ENCODE assay signal across 1 cellular context in the genomic region with DNA sequence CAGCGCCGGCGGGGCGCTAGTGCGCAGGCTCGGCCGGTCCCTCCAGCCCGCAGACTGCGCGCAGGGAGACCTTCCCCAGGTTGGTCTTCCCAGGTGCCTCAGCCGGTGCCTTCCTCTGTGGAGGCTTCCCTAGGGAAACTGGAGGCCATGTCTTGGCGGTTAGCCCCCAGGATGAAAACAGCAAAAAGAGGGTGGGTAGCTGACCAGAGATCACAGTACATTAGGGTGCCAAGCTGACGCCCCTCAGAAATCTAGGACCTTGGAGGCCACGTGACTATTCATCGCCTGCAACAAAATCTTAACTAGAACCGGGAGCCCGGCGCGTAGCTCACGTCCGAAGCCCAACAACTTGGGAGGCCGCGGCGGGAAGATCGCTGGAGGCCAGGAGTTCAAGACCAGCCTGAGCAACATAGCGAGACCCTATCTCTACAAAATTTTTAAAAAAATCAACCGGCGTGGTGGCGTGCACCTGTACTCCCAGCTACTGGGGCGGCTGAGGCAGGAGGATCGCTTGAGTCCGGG.
A peak's percentile ranks its signal among the peaks of the same experiment; 100 is the strongest.
TF ChIP-seq lines count a peak whose summit lies in the region.

No MANE protein-coding gene starts in this region.

TF ChIP-seq in K562, 482 proteins besides CTCF, POLR2A, EP300 and RAD21 (continued from another document and continues in another):
- TF ChIP-seq, protein P1, sequence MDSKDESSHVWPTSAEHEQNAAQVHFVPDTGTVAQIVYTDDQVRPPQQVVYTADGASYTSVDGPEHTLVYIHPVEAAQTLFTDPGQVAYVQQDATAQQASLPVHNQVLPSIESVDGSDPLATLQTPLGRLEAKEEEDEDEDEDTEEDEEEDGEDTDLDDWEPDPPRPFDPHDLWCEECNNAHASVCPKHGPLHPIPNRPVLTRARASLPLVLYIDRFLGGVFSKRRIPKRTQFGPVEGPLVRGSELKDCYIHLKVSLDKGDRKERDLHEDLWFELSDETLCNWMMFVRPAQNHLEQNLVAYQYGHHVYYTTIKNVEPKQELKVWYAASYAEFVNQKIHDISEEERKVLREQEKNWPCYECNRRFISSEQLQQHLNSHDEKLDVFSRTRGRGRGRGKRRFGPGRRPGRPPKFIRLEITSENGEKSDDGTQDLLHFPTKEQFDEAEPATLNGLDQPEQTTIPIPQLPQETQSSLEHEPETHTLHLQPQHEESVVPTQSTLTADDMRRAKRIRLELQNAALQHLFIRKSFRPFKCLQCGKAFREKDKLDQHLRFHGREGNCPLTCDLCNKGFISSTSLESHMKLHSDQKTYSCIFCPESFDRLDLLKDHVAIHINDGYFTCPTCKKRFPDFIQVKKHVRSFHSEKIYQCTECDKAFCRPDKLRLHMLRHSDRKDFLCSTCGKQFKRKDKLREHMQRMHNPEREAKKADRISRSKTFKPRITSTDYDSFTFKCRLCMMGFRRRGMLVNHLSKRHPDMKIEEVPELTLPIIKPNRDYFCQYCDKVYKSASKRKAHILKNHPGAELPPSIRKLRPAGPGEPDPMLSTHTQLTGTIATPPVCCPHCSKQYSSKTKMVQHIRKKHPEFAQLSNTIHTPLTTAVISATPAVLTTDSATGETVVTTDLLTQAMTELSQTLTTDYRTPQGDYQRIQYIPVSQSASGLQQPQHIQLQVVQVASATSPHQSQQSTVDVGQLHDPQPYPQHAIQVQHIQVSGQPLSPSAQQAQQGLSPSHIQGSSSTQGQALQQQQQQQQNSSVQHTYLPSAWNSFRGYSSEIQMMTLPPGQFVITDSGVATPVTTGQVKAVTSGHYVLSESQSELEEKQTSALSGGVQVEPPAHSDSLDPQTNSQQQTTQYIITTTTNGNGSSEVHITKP (IDR thresholded peaks at IDR 0.05; ENCODE audit: partially characterized antibody), result peak; percentile 96
- TF ChIP-seq FOSL1 (tag; conservative IDR thresholded peaks at IDR 0.05) (no peak), PTBP1 (IDR thresholded peaks at IDR 0.05; ENCODE audit: low read depth, low read length) (0 out of 2 replicates have a peak, but pooled peaks have one; percentile 20), PRMT5 (CRISPR knock-in tag; IDR thresholded peaks at IDR 0.05) (no peak), MAFG (tag; conservative IDR thresholded peaks at IDR 0.05) (no peak), RAD51 (IDR thresholded peaks at IDR 0.05; ENCODE audit: borderline replicate concordance, low read depth) (peak; percentile 91), U2AF1 (optimal IDR thresholded peaks at IDR 0.05; ENCODE audit: low read depth, low read length) (no peak), TCF3 (CRISPR knock-in tag; IDR thresholded peaks at IDR 0.05) (no peak), KDM5B (IDR thresholded peaks at IDR 0.05; ENCODE audit: insufficient replicate concordance, low read depth, low read length) (peak; percentile 53), ELF1 (tag; IDR thresholded peaks at IDR 0.05) (peak; percentile 32; the same call in 1 of the 2 replicates), ELF4 (CRISPR knock-in tag; IDR thresholded peaks at IDR 0.05) (no peak), LEF1 (IDR thresholded peaks at IDR 0.05) (no peak), ELF2 (CRISPR knock-in tag; IDR thresholded peaks at IDR 0.05) (no peak), ETS2 (tag; IDR thresholded peaks at IDR 0.05; ENCODE audit: borderline replicate concordance, poor library complexity, severe bottlenecking) (no peak), BCOR (IDR thresholded peaks at IDR 0.05) (0 out of 2 replicates have a peak, but pooled peaks have one; percentile 11), ZBED1 (IDR thresholded peaks at IDR 0.05) (peak; percentile 9; the same call in 1 of the 2 replicates), ZNF23 (CRISPR knock-in tag; IDR thresholded peaks at IDR 0.05) (0 out of 2 replicates have a peak, but pooled peaks have one; percentile 18), FOXK2 (conservative IDR thresholded peaks at IDR 0.05 in 1 of 2, IDR thresholded peaks at IDR 0.05 in 1 of 2; ENCODE audit: low read depth in 2 of 2) (0 out of 4 replicates have a peak, but pooled peaks of 1 of the 2 experiments have one; percentile 13), KLF13 (tag; IDR thresholded peaks at IDR 0.05; ENCODE audit: borderline replicate concordance, low read depth) (no peak), PHF8 (IDR thresholded peaks at IDR 0.05; ENCODE audit: borderline replicate concordance, low read length) (peak; percentile 41; the same call in 1 of the 2 replicates), BHLHE40 (IDR thresholded peaks at IDR 0.05; ENCODE audit: low read length) (peak; percentile 2; the same call in 1 of the 2 replicates), GABPA (tag; conservative IDR thresholded peaks at IDR 0.05; ENCODE audit: low read depth) (peak; percentile 84), ATF7 (IDR thresholded peaks at IDR 0.05) (peak; percentile 62; the same call in 1 of the 2 replicates), CBFA2T2 (conservative IDR thresholded peaks at IDR 0.05) (peak; percentile 49), SMAD1 (IDR thresholded peaks at IDR 0.05; ENCODE audit: low read depth, low read length, partially characterized antibody) (no peak), FOXA1 (IDR thresholded peaks at IDR 0.05; ENCODE audit: borderline replicate concordance) (no peak), DIDO1 (tag; IDR thresholded peaks at IDR 0.05; ENCODE audit: low read depth) (no peak), ZNF232 (CRISPR knock-in tag; IDR thresholded peaks at IDR 0.05) (no peak), ZBTB7A (IDR thresholded peaks at IDR 0.05; ENCODE audit: borderline replicate concordance, control insufficient read depth, low read depth, low read length) (peak; percentile 10; the same call in 1 of the 2 replicates), RBFOX2 (IDR thresholded peaks at IDR 0.05; ENCODE audit: low read depth, low read length) (no peak), POLR2AphosphoS5 (IDR thresholded peaks at IDR 0.05; ENCODE audit: control insufficient read depth, insufficient read depth, low read depth, low read length) (peak; percentile 0; the same call in 1 of the 2 replicates), TEAD4 (IDR thresholded peaks at IDR 0.05; ENCODE audit: low read length) (0 out of 2 replicates have a peak, but pooled peaks have one; percentile 4), TEAD4 (CRISPR knock-in tag; IDR thresholded peaks at IDR 0.05; ENCODE audit: borderline replicate concordance) (no peak)
- TF ChIP-seq, protein P2, sequence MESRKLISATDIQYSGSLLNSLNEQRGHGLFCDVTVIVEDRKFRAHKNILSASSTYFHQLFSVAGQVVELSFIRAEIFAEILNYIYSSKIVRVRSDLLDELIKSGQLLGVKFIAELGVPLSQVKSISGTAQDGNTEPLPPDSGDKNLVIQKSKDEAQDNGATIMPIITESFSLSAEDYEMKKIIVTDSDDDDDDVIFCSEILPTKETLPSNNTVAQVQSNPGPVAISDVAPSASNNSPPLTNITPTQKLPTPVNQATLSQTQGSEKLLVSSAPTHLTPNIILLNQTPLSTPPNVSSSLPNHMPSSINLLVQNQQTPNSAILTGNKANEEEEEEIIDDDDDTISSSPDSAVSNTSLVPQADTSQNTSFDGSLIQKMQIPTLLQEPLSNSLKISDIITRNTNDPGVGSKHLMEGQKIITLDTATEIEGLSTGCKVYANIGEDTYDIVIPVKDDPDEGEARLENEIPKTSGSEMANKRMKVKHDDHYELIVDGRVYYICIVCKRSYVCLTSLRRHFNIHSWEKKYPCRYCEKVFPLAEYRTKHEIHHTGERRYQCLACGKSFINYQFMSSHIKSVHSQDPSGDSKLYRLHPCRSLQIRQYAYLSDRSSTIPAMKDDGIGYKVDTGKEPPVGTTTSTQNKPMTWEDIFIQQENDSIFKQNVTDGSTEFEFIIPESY (CRISPR knock-in tag; IDR thresholded peaks at IDR 0.05), result peak; percentile 89
- TF ChIP-seq, protein P3, sequence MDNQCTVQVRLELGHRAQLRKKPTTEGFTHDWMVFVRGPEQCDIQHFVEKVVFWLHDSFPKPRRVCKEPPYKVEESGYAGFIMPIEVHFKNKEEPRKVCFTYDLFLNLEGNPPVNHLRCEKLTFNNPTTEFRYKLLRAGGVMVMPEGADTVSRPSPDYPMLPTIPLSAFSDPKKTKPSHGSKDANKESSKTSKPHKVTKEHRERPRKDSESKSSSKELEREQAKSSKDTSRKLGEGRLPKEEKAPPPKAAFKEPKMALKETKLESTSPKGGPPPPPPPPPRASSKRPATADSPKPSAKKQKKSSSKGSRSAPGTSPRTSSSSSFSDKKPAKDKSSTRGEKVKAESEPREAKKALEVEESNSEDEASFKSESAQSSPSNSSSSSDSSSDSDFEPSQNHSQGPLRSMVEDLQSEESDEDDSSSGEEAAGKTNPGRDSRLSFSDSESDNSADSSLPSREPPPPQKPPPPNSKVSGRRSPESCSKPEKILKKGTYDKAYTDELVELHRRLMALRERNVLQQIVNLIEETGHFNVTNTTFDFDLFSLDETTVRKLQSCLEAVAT (IDR thresholded peaks at IDR 0.05), result peak in 1 of 2 experiments; percentile 49; a peak in 1 of 4 replicates
- TF ChIP-seq, protein P4, sequence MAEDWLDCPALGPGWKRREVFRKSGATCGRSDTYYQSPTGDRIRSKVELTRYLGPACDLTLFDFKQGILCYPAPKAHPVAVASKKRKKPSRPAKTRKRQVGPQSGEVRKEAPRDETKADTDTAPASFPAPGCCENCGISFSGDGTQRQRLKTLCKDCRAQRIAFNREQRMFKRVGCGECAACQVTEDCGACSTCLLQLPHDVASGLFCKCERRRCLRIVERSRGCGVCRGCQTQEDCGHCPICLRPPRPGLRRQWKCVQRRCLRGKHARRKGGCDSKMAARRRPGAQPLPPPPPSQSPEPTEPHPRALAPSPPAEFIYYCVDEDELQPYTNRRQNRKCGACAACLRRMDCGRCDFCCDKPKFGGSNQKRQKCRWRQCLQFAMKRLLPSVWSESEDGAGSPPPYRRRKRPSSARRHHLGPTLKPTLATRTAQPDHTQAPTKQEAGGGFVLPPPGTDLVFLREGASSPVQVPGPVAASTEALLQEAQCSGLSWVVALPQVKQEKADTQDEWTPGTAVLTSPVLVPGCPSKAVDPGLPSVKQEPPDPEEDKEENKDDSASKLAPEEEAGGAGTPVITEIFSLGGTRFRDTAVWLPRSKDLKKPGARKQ (CRISPR knock-in tag; IDR thresholded peaks at IDR 0.05), result peak; percentile 35; the same call in 1 of the 2 replicates
- TF ChIP-seq, protein P5, sequence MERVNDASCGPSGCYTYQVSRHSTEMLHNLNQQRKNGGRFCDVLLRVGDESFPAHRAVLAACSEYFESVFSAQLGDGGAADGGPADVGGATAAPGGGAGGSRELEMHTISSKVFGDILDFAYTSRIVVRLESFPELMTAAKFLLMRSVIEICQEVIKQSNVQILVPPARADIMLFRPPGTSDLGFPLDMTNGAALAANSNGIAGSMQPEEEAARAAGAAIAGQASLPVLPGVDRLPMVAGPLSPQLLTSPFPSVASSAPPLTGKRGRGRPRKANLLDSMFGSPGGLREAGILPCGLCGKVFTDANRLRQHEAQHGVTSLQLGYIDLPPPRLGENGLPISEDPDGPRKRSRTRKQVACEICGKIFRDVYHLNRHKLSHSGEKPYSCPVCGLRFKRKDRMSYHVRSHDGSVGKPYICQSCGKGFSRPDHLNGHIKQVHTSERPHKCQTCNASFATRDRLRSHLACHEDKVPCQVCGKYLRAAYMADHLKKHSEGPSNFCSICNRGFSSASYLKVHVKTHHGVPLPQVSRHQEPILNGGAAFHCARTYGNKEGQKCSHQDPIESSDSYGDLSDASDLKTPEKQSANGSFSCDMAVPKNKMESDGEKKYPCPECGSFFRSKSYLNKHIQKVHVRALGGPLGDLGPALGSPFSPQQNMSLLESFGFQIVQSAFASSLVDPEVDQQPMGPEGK (CRISPR knock-in tag; IDR thresholded peaks at IDR 0.05; ENCODE audit: borderline replicate concordance), result no peak
- TF ChIP-seq, protein P6, sequence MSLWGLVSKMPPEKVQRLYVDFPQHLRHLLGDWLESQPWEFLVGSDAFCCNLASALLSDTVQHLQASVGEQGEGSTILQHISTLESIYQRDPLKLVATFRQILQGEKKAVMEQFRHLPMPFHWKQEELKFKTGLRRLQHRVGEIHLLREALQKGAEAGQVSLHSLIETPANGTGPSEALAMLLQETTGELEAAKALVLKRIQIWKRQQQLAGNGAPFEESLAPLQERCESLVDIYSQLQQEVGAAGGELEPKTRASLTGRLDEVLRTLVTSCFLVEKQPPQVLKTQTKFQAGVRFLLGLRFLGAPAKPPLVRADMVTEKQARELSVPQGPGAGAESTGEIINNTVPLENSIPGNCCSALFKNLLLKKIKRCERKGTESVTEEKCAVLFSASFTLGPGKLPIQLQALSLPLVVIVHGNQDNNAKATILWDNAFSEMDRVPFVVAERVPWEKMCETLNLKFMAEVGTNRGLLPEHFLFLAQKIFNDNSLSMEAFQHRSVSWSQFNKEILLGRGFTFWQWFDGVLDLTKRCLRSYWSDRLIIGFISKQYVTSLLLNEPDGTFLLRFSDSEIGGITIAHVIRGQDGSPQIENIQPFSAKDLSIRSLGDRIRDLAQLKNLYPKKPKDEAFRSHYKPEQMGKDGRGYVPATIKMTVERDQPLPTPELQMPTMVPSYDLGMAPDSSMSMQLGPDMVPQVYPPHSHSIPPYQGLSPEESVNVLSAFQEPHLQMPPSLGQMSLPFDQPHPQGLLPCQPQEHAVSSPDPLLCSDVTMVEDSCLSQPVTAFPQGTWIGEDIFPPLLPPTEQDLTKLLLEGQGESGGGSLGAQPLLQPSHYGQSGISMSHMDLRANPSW (CRISPR knock-in tag; IDR thresholded peaks at IDR 0.05), result peak; percentile 3; the same call in 1 of the 2 replicates
- TF ChIP-seq, protein P7, sequence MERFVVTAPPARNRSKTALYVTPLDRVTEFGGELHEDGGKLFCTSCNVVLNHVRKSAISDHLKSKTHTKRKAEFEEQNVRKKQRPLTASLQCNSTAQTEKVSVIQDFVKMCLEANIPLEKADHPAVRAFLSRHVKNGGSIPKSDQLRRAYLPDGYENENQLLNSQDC (CRISPR knock-in tag; IDR thresholded peaks at IDR 0.05), result no peak
- TF ChIP-seq, protein P8, sequence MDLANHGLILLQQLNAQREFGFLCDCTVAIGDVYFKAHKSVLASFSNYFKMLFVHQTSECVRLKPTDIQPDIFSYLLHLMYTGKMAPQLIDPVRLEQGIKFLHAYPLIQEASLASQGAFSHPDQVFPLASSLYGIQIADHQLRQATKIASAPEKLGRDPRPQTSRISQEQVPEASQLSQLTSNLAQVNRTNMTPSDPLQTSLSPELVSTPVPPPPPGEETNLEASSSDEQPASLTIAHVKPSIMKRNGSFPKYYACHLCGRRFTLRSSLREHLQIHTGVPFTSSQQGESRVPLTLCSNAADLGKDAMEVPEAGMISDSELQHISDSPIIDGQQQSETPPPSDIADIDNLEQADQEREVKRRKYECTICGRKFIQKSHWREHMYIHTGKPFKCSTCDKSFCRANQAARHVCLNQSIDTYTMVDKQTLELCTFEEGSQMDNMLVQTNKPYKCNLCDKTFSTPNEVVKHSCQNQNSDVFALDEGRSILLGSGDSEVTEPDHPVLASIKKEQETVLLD (IDR thresholded peaks at IDR 0.05), result peak; percentile 81
- TF ChIP-seq, protein P9, sequence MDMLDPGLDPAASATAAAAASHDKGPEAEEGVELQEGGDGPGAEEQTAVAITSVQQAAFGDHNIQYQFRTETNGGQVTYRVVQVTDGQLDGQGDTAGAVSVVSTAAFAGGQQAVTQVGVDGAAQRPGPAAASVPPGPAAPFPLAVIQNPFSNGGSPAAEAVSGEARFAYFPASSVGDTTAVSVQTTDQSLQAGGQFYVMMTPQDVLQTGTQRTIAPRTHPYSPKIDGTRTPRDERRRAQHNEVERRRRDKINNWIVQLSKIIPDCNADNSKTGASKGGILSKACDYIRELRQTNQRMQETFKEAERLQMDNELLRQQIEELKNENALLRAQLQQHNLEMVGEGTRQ (CRISPR knock-in tag; IDR thresholded peaks at IDR 0.05), result peak; percentile 81
- TF ChIP-seq, protein P10, sequence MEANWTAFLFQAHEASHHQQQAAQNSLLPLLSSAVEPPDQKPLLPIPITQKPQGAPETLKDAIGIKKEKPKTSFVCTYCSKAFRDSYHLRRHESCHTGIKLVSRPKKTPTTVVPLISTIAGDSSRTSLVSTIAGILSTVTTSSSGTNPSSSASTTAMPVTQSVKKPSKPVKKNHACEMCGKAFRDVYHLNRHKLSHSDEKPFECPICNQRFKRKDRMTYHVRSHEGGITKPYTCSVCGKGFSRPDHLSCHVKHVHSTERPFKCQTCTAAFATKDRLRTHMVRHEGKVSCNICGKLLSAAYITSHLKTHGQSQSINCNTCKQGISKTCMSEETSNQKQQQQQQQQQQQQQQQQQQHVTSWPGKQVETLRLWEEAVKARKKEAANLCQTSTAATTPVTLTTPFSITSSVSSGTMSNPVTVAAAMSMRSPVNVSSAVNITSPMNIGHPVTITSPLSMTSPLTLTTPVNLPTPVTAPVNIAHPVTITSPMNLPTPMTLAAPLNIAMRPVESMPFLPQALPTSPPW (CRISPR knock-in tag; IDR thresholded peaks at IDR 0.05), result no peak
